Comparison of ENCODE assay signal across 8 cellular contexts in the genomic region with DNA sequence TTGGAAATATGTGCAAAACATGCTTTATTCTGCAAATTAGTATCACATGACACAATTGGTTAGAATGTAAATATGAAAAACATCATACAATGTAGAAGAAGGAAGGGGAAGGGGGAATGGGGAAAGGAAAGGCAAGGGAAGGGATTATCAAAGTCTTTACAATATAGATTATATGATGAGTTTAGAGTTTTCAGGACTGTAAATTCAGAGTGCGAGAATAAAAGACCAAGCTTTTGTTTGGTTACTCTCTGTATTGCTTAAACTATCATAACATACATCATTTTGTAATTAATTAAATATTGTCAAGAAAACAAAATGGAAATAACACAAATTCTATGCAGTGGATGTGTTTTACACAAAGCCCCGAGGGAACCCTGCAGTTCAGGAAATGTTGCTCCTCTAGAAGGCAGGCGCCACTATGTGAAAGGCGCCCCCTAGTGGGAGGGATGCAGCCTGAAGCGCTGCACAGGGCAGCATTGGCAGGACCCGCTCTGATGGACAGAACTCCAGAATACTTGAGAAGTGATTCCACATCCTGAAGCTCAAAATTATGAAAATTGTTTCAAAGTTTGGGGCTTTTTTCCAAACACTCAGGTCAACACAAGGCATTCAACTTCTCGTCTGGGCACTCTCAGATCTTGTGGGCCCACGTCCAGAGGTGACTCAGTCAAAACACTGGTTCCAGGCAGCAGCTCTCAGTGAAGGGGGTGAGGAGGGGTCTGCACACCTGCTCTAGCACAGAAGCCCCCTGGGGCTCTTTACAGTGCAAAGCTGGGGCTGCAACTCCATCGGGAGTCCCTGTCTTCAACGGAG. TPM values are rescaled to one million over a fixed set of nuclear protein-coding genes. Genes with fewer than 3 reads are reported as not detected.
DNase-seq lines count a peak whose midpoint lies in the region; ATAC-seq lines count a peak whose summit lies in the region.

No MANE protein-coding gene starts in this region.

- intact Hi-C loops in left colon (cut with DNase I, micrococcal nuclease): no loop called here

- no peak overlapping the region for H3K27ac ChIP-seq in caudate nucleus (ENCODE audit: low read depth, low read length)

- peak; percentile 83 for DNase-seq in DMS 273 (lab: John Stamatoyannopoulos, UW; ENCODE audit: unreplicated experiment)
- DNase-seq in DMS 273 treated with DMSO at 0.1 percent for 48 hours (lab: John Stamatoyannopoulos, UW): no peak
- peak; percentile 17 to 56 for DNase-seq in NCI-H1930 (lab: John Stamatoyannopoulos, UW)
- peak; percentile 44 for DNase-seq in activated CD4-positive, CD25-positive, alpha-beta regulatory T cell treated with anti-CD3 and anti-CD28 coated beads, Interleukin-2, amount 50 U/mL, for 16 hours (ENCODE audit: low read depth, low spot score)
- peak in 47 of 61 donors; percentile 1 to 59 (median 26) for DNase-seq in caudate nucleus (lab: John Stamatoyannopoulos, UW)
- DNase-seq in left colon: peak; percentile 46 to 86
- peak; percentile 75 to 77 for DNase-seq in stimulated activated CD4-positive, alpha-beta T cell treated with anti-CD3 and anti-CD28 coated beads, Interleukin-2, amount 100 ng/mL, for 48 hours

- peak; percentile 78 for ATAC-seq in HG02588 (IDR thresholded peaks at IDR 0.05; ENCODE audit: unreplicated experiment)
- peak; percentile 86 for ATAC-seq in left colon

RNA-seq across cellular contexts. Expression of a gene that starts 31.6 kb away (rescaled TPM):
- 10 to 100 TPM; 26.6 to 31.2 TPM for total RNA-seq in left colon
